Comparison of ENCODE assay signal across 9 cellular contexts in genomic region chr2:71154798-71155197, GRCh38. TPM values are rescaled to one million over a fixed set of nuclear protein-coding genes. Genes with fewer than 3 reads are reported as not detected.
DNase-seq lines count a peak whose midpoint lies in the region; ATAC-seq and TF ChIP-seq lines count a peak whose summit lies in the region.
"Had no signal": no experiment of that assay in that cellular context is flagged by ENCODE, and none has a peak within 500 bp of the region (broad histone marks: within the 10 kb centered on the region; RNA-seq: fewer than 3 reads in every experiment).

No MANE protein-coding gene starts in this region.

- no peak overlapping the region for H3K9ac ChIP-seq in MM.1S (ENCODE audit: low read length)
- no peak overlapping the region for H3K9ac ChIP-seq in mammary epithelial cell (ENCODE audit: insufficient read depth, low read length)

- POLR2A ChIA-PET in CD8-positive, alpha-beta T cell (lab: Charles Lee): no interaction called here

- H3K79me2 ChIP-seq in MM.1S (ENCODE audit: low read length) (no peaks in the 10 kb centered on the region), mammary epithelial cell (ENCODE audit: insufficient read depth, low read length) (no peaks in the 10 kb centered on the region)

- in situ Hi-C loops in mammary epithelial cell (cut with MboI; ENCODE audit: low sequenced_read_pairs in 2 of 2): no loop called here

- no peaks in the 10 kb centered on the region for H3K9me3 Mint-ChIP-seq in CD8-positive, alpha-beta T cell
- H3K9me3 Mint-ChIP-seq: dendritic cell treated with granulocyte-macrophage colony-stimulating factor and Interleukin-4, amounts not matched to agents 40 ng/mL and 50 ng/mL, for 4 days had no signal

- DNase-seq in EL (peak; percentile 13), MM.1S (peak; percentile 53), mammary epithelial cell (peak; percentile 44), Peyer's patch (no peak), GOT3 (lab: John Stamatoyannopoulos, UW) (no peak)
- DNase-seq in CD8-positive, alpha-beta T cell: no peak

- TF ChIP-seq POLR2A in Peyer's patch (IDR thresholded peaks at IDR 0.05): no peak

- no peak overlapping the region for H3K4me3 ChIP-seq in MM.1S (ENCODE audit: low read length)
- H3K4me3 ChIP-seq in mammary epithelial cell (replicated peaks in 1 of 3; ENCODE audit: insufficient read depth in 1 of 3, low read depth in 2 of 3, low read length in 3 of 3): no peak overlapping the region
- H3K4me3 ChIP-seq in Peyer's patch: no peak overlapping the region
- H3K4me3 ChIP-seq in CD8-positive, alpha-beta T cell (ENCODE audit: low read depth, low read length): no peak overlapping the region

- H3K4me1 ChIP-seq in MM.1S (ENCODE audit: low read length): no peaks in the 10 kb centered on the region
- H3K4me1 ChIP-seq in mammary epithelial cell (ENCODE audit: insufficient read depth, low read length): peaks cover 6% of the 10 kb centered on the region
- H3K4me1 ChIP-seq in Peyer's patch: peaks cover 0 to 6% (median 2%) of the 10 kb centered on the region in 4 donors
- no peaks in the 10 kb centered on the region for H3K4me1 ChIP-seq in CD8-positive, alpha-beta T cell (ENCODE audit: insufficient read depth, low read length)

- H3K4me2 ChIP-seq in MM.1S (ENCODE audit: low read depth, low read length) (no peak overlapping the region), mammary epithelial cell (ENCODE audit: insufficient read depth, low read depth, low read length) (no peak overlapping the region)

- no peaks in the 10 kb centered on the region for H4K20me1 ChIP-seq in MM.1S (ENCODE audit: insufficient read depth, low read length)
- no peaks in the 10 kb centered on the region for H4K20me1 ChIP-seq in mammary epithelial cell (ENCODE audit: insufficient read depth, low read length)

- ATAC-seq in GM21360 (IDR thresholded peaks at IDR 0.05; ENCODE audit: unreplicated experiment) (peak; percentile 81), HG03571 (IDR thresholded peaks at IDR 0.05; ENCODE audit: unreplicated experiment) (no peak)
- no peak for ATAC-seq in CD8-positive, alpha-beta T cell

- intact Hi-C loops in mammary epithelial cell (cut with micrococcal nuclease): loop anchor here (1.0 to 5.0 kb wide), 4 partner anchors 54 to 143 kb away; no protein-coding TSS in a partner anchor
- intact Hi-C loops in CD8-positive, alpha-beta T cell (cut with DNase I, micrococcal nuclease): loop anchor here in 1 of 2 experiments (5.0 kb wide), 1 partner anchor 128 kb away; no protein-coding TSS in a partner anchor

- CTCF ChIA-PET in mammary epithelial cell (lab: Charles Lee; ENCODE audit: low non-redundant PET): interaction anchor here (0.6 to 1.1 kb wide), 6 partner anchors 12 to 145 kb away, joined by 3 to 9 read pairs (median 4); no protein-coding TSS in a partner anchor
- CTCF ChIA-PET in CD8-positive, alpha-beta T cell (lab: Charles Lee): interaction anchor here (0.7 to 3.8 kb wide), 2 partner anchors 143 to 356 kb away, joined by 3 to 17 read pairs; no protein-coding TSS in a partner anchor

- peaks cover 6% of the 10 kb centered on the region for H3K27me3 Mint-ChIP-seq in CD8-positive, alpha-beta T cell (ENCODE audit: low read depth)

- no peak overlapping the region for H3K27ac Mint-ChIP-seq in CD8-positive, alpha-beta T cell
- H3K27ac Mint-ChIP-seq: dendritic cell treated with granulocyte-macrophage colony-stimulating factor and Interleukin-4, amounts not matched to agents 40 ng/mL and 50 ng/mL, for 4 days had no signal

- H3K4me3 Mint-ChIP-seq in CD8-positive, alpha-beta T cell: no peak overlapping the region
- H3K4me3 Mint-ChIP-seq: dendritic cell treated with granulocyte-macrophage colony-stimulating factor and Interleukin-4, amounts not matched to agents 40 ng/mL and 50 ng/mL, for 4 days had no signal

- no peak overlapping the region for H2AFZ ChIP-seq in MM.1S (ENCODE audit: low read length)
- no peak overlapping the region for H2AFZ ChIP-seq in mammary epithelial cell (ENCODE audit: low read depth, low read length)

- TF ChIP-seq CTCF in MM.1S (IDR thresholded peaks at IDR 0.05; ENCODE audit: low read length) (peak; percentile 53), mammary epithelial cell (conservative IDR thresholded peaks at IDR 0.05 in 1 of 2, IDR thresholded peaks at IDR 0.05 in 1 of 2; ENCODE audit: extremely low read depth in 1 of 2, insufficient read depth in 1 of 2, low read depth in 1 of 2, low read length in 2 of 2) (peak; percentile 17 to 58), Peyer's patch (IDR thresholded peaks at IDR 0.05) (peak in 2 of 6 experiments; percentile 25 to 27)
- no peak for TF ChIP-seq CTCF in CD8-positive, alpha-beta T cell (IDR thresholded peaks at IDR 0.05)

- H3K36me3 Mint-ChIP-seq in CD8-positive, alpha-beta T cell: peaks cover 10% of the 10 kb centered on the region

- dilution Hi-C loops in mammary epithelial cell (cut with HindIII; ENCODE audit: low sequenced_read_pairs): no loop called here

- H3K36me3 ChIP-seq in MM.1S (replicated peaks; ENCODE audit: insufficient read depth, low read length): no peaks in the 10 kb centered on the region
- H3K36me3 ChIP-seq in mammary epithelial cell (ENCODE audit: insufficient read depth, low read length): peaks cover 3% of the 10 kb centered on the region
- H3K36me3 ChIP-seq in Peyer's patch: peaks cover 0 to 9% (median 0%) of the 10 kb centered on the region in 3 donors
- H3K36me3 ChIP-seq in CD8-positive, alpha-beta T cell (ENCODE audit: insufficient read depth, low read length): no peaks in the 10 kb centered on the region

- H3K9me2 ChIP-seq in MM.1S (replicated peaks; ENCODE audit: insufficient read depth, low read length): no peaks in the 10 kb centered on the region

- WGBS in mammary epithelial cell (ENCODE audit: low coverage, missing lambda C conversion rate): 67% methylated on average over 5 of the region's 6 CpGs

- no peaks in the 10 kb centered on the region for H3K9me3 ChIP-seq in MM.1S (replicated peaks; ENCODE audit: insufficient read depth, low read length)
- no peaks in the 10 kb centered on the region for H3K9me3 ChIP-seq in mammary epithelial cell (replicated peaks; ENCODE audit: insufficient read depth, low read length)
- no peaks in the 10 kb centered on the region for H3K9me3 ChIP-seq in Peyer's patch
- no peaks in the 10 kb centered on the region for H3K9me3 ChIP-seq in CD8-positive, alpha-beta T cell (ENCODE audit: low read length)

- H3K4me1 Mint-ChIP-seq in CD8-positive, alpha-beta T cell (ENCODE audit: low read depth): peaks cover 8% of the 10 kb centered on the region

- H3K27me3 ChIP-seq in MM.1S (replicated peaks; ENCODE audit: insufficient read depth, low read length) (0 out of 2 replicates have a peak, but pooled peaks cover 4% of the 10 kb centered on the region), mammary epithelial cell (ENCODE audit: insufficient read depth, low read length) (no peaks in the 10 kb centered on the region), Peyer's patch (no peaks in the 10 kb centered on the region)
- no peaks in the 10 kb centered on the region for H3K27me3 ChIP-seq in CD8-positive, alpha-beta T cell (ENCODE audit: insufficient read depth, low read length)

- no TSS peak for BruUV-seq in mammary epithelial cell (replicated peaks; lab: Mats Ljungman, UMichigan)

- no peaks in the 10 kb centered on the region for H3F3A ChIP-seq in MM.1S (ENCODE audit: insufficient read depth, low read length)

- H3K27ac ChIP-seq in MM.1S (ENCODE audit: low read length) (no peak overlapping the region), mammary epithelial cell (ENCODE audit: insufficient read depth, low read depth, low read length) (no peak overlapping the region), Peyer's patch (no peak overlapping the region)
- H3K27ac ChIP-seq in CD8-positive, alpha-beta T cell (ENCODE audit: low read depth, low read length): no peak overlapping the region

RNA-seq across cellular contexts. Expression of gene MPHOSPH10, which starts 24.4 kb away (rescaled TPM):
- total RNA-seq in mammary epithelial cell (10 to 100 TPM; 10.5 to 28.1 TPM), Peyer's patch (10 to 100 TPM; 16.3 to 37.1 (median 20.7) TPM)
- 9.2 TPM for polyA plus RNA-seq in mammary epithelial cell
- 30.1 TPM for polyA minus RNA-seq in mammary epithelial cell
- 10 to 100 TPM; 51.4 to 57.9 TPM for total RNA-seq in CD8-positive, alpha-beta T cell

RNA-seq across cellular contexts. Expression of gene MCEE, which starts 24.8 kb away (rescaled TPM):
- total RNA-seq in mammary epithelial cell: 1 to 10 TPM; 7.0 to 9.3 TPM
- 4.6 TPM for polyA plus RNA-seq in mammary epithelial cell
- 28.9 TPM for polyA minus RNA-seq in mammary epithelial cell
- total RNA-seq in Peyer's patch: 10 to 100 TPM; 14.0 to 31.5 (median 22.1) TPM
- 1 to 10 TPM; 7.1 to 7.3 TPM for total RNA-seq in CD8-positive, alpha-beta T cell

Comparison
In these comparisons a context has a peak if more than half of its experiments do, and no peak if none do; other contexts are left out.
1. DNase-seq: peak in EL (single experiment), MM.1S (single experiment) and mammary epithelial cell (single experiment); none in Peyer's patch (0 of 3), GOT3 (single experiment) and CD8-positive, alpha-beta T cell (0 of 7).